In the genomic region with DNA sequence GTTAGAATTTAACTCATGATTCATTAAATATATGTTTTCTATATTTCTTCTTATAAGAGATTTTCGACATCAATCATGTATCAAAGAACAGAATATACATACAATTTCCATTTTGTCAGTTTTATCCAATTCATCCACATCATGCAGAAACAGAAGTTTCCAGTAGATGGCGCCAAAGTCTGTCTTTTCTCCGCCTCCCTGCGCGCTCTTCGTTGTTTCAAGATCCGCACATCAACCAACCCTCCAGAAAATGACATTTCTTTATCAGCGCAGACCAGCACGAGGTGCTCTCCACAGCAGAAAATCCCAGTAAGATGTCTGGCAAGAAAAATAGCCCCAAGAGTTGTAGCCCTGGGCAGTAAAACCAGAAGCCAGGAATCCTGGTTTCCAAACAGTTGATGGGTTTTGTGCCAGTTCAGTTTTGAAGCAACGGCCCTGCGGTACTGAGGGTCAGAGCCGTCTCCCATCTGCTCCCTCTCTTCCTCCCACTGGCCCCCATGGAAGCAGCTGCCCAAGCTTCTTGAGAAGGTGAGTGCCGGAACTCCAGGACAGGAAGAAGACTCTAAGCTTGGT, we compare ENCODE assay signal across 1 cellular context.
TF ChIP-seq lines count a peak whose summit lies in the region.

No MANE protein-coding gene starts in this region.

TF ChIP-seq in HCT116, 20 proteins besides CTCF, POLR2A, EP300 and RAD21 (continued from another document):
- no peak for TF ChIP-seq JUND (IDR thresholded peaks at IDR 0.05)
- no peak for TF ChIP-seq SP1 (IDR thresholded peaks at IDR 0.05; ENCODE audit: low read depth)
- TF ChIP-seq EZH2phosphoT487 (IDR thresholded peaks at IDR 0.05; ENCODE audit: borderline replicate concordance): no peak
- no peak for TF ChIP-seq ELF1 (IDR thresholded peaks at IDR 0.05; ENCODE audit: borderline replicate concordance, low read depth)
- no peak for TF ChIP-seq YY1 (IDR thresholded peaks at IDR 0.05; ENCODE audit: extremely low read depth, insufficient replicate concordance, low read depth, low read length)
